In the genomic region with DNA sequence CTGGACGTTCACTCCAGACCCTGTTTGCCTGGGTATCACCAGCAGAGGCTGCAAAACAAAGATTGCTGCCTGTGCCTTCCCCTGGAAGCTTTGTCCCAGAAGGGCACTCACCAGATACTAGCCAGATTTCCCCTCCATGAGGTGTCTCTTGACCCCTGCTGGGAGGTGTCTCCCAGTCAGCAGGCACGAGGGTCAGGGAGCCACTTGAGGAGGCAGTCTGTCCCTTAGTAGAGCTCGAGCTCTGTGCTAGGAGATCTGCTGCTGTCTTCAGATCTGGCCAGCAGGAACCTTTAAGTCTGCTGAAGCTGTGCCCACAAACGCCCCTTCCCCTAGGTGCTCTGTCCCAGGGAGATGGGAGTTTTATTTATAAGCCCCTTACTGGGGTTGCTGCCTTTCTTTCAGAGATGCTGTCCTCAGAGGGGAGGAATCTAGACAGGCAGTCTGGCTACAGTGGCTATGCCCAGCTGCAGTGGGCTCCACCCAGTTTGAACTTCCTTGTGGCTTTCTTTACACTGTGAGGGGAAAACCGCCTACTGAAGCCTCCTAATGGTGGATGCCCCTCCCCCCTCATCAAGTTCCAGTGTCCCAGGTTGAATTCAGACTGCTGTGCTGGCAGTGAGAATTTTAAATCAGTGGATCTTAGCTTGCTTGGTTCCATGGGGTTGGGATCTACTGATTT, we compare ENCODE assay signal across 24 cellular contexts.
A peak's percentile ranks its signal among the peaks of the same experiment; 100 is the strongest.
DNase-seq lines count a peak whose midpoint lies in the region; ATAC-seq, FAIRE-seq and TF ChIP-seq lines count a peak whose summit lies in the region.
"Had no signal": no experiment of that assay in that cellular context is flagged by ENCODE, and none has a peak within 500 bp of the region (broad histone marks: within the 10 kb centered on the region; RNA-seq: fewer than 3 reads in every experiment).

No MANE protein-coding gene starts in this region.

- H2BK15ac ChIP-seq in H1 (ENCODE audit: low read length): no peak overlapping the region

- H2BK12ac ChIP-seq in H1 (ENCODE audit: low read depth, low read length): no peak overlapping the region

- TF ChIP-seq CTCF in KMS-11 (conservative IDR thresholded peaks at IDR 0.05; ENCODE audit: low read depth, low read length): no peak
- no peak for TF ChIP-seq CTCF in OCI-LY7 (conservative IDR thresholded peaks at IDR 0.05; ENCODE audit: low read length)
- TF ChIP-seq CTCF in H1 (IDR thresholded peaks at IDR 0.05; ENCODE audit: control extremely low read depth in 1 of 3, insufficient read depth in 1 of 3, low read depth in 1 of 3, low read length in 3 of 3): no peak
- TF ChIP-seq CTCF in spleen (IDR thresholded peaks at IDR 0.05 in 8 of 11, conservative IDR thresholded peaks at IDR 0.05 in 3 of 11): no peak

- no peaks in the 10 kb centered on the region for H3K79me1 ChIP-seq in H1 (ENCODE audit: low read depth, low read length)

- no peak overlapping the region for H3K18ac ChIP-seq in H1 (ENCODE audit: extremely low read depth, low read length)

- TF ChIP-seq RAD21 in H1 (IDR thresholded peaks at IDR 0.05 in 1 of 2, conservative IDR thresholded peaks at IDR 0.05 in 1 of 2; ENCODE audit: low read depth in 2 of 2, low read length in 2 of 2): no peak

- H4K8ac ChIP-seq in H1 (ENCODE audit: extremely low read depth, insufficient read depth, low read length): no peak overlapping the region; the same call in 1 of the 2 replicates

- H3K4me3 ChIP-seq in KMS-11 (IDR thresholded peaks at IDR 0.05; ENCODE audit: insufficient read depth, low read depth, low read length) (no peak overlapping the region), OCI-LY7 (ENCODE audit: low read depth, low read length, poor library complexity, severe bottlenecking) (no peak overlapping the region), H1 (ENCODE audit: extremely low read depth in 1 of 4, insufficient read depth in 2 of 4, low read depth in 3 of 4, low read length in 4 of 4) (no peak overlapping the region), spleen (no peak overlapping the region)
- H3K4me3 ChIP-seq: GM23248, HAP-1, PC-9 had no signal

- H3K9me3 ChIP-seq in OCI-LY7 (ENCODE audit: low read length): peaks cover 20% of the 10 kb centered on the region
- H3K9me3 ChIP-seq in H1 (ENCODE audit: insufficient read depth in 2 of 2, low read depth in 1 of 2, low read length in 1 of 2): 0 out of 4 replicates have a peak, but pooled peaks cover 0 to 3% of the 10 kb centered on the region in 2 experiments
- peaks cover 0 to 67% (median 46%) of the 10 kb centered on the region in 8 donors for H3K9me3 ChIP-seq in spleen
- H3K9me3 ChIP-seq: BE2C, HAP-1 had no signal

- H2AK5ac ChIP-seq in H1 (ENCODE audit: low read depth, low read length): no peak overlapping the region

- no peak overlapping the region for H3K14ac ChIP-seq in H1 (ENCODE audit: insufficient read length)

- H4K20me1 ChIP-seq in KMS-11 (ENCODE audit: insufficient read depth) (no peaks in the 10 kb centered on the region), OCI-LY7 (ENCODE audit: insufficient read depth, low read length) (no peaks in the 10 kb centered on the region), H1 (replicated peaks in 1 of 2; ENCODE audit: control insufficient read depth in 1 of 2, insufficient read depth in 2 of 2, low read length in 2 of 2) (no peaks in the 10 kb centered on the region)

- TF ChIP-seq EP300 in H1 (IDR thresholded peaks at IDR 0.05; ENCODE audit: borderline replicate concordance in 1 of 2, low read depth in 2 of 2, low read length in 2 of 2): no peak

- BruUV-seq in OCI-LY7 (replicated peaks; lab: Mats Ljungman, UMichigan): no TSS peak

- H3K9ac ChIP-seq in KMS-11: peak overlapping the region; percentile 35; the same call in 1 of the 2 replicates
- no peak overlapping the region for H3K9ac ChIP-seq in H1 (replicated peaks in 1 of 4; ENCODE audit: extremely low read depth in 1 of 4, low read depth in 3 of 4, low read length in 3 of 4)
- H3K9ac ChIP-seq: GM23248 had no signal

- CTCF ChIA-PET in OCI-LY7 (lab: Charles Lee; ENCODE audit: unreplicated experiment) (no interaction called here), H1 (lab: Charles Lee; ENCODE audit: partially characterized antibody) (interaction anchor here (0.6 to 0.9 kb wide), 2 partner anchors 8 to 9 kb away, joined by 3 read pairs; no protein-coding TSS in a partner anchor)

- peak overlapping the region; percentile 63 for H3K27ac ChIP-seq in KMS-11
- H3K27ac ChIP-seq in OCI-LY7 (ENCODE audit: low read depth, low read length, poor library complexity, severe bottlenecking): no peak overlapping the region
- no peak overlapping the region for H3K27ac ChIP-seq in H1 (ENCODE audit: low read depth, low read length)
- H3K27ac ChIP-seq in spleen: no peak overlapping the region
- H3K27ac ChIP-seq: GM23248, PC-9 had no signal

- H2BK20ac ChIP-seq in H1 (ENCODE audit: low read length): no peak overlapping the region

- no peak for FAIRE-seq in H1 (lab: Jason Lieb, UNC)
- FAIRE-seq: GM19239 had no signal

- peak overlapping the region; percentile 81 for H3K4me2 ChIP-seq in KMS-11
- no peak overlapping the region for H3K4me2 ChIP-seq in OCI-LY7 (ENCODE audit: low read length)
- H3K4me2 ChIP-seq in H1 (ENCODE audit: insufficient read depth in 1 of 2, low read depth in 2 of 2, low read length in 2 of 2): no peak overlapping the region
- H3K4me2 ChIP-seq: PC-9 had no signal

- H3K23ac ChIP-seq in H1 (ENCODE audit: insufficient read length): no peak overlapping the region

- H3K27me3 ChIP-seq in KMS-11 (ENCODE audit: insufficient read depth, low read depth) (no peaks in the 10 kb centered on the region), H1 (replicated peaks in 1 of 4; ENCODE audit: control insufficient read depth in 3 of 4, extremely low read depth in 1 of 4, insufficient read depth in 3 of 4, low read length in 3 of 4) (no peaks in the 10 kb centered on the region), spleen (replicated peaks in 1 of 7) (no peaks in the 10 kb centered on the region)
- H3K27me3 ChIP-seq: BE2C had no signal

- H4K91ac ChIP-seq in H1 (replicated peaks; ENCODE audit: insufficient read length, low read length): no peak overlapping the region

- no peak overlapping the region for H4K5ac ChIP-seq in H1 (ENCODE audit: insufficient read length, low read depth, low read length)

- intact Hi-C loops in OCI-LY7 (cut with micrococcal nuclease; ENCODE audit: unreplicated experiment) (no loop called here), spleen (cut with DNase I; ENCODE audit: low total_unique reads) (no loop called here)

- H3K4me1 ChIP-seq in KMS-11 (ENCODE audit: low read depth, poor library complexity, severe bottlenecking) (peaks cover 49% of the 10 kb centered on the region), OCI-LY7 (ENCODE audit: insufficient read depth, low read length, poor library complexity, severe bottlenecking) (peaks cover 3% of the 10 kb centered on the region), H1 (replicated peaks in 1 of 4; ENCODE audit: control insufficient read depth in 3 of 4, insufficient read depth in 4 of 4, low read length in 3 of 4) (no peaks in the 10 kb centered on the region), spleen (peaks cover 0 to 5% (median 0%) of the 10 kb centered on the region in 6 donors)
- H3K4me1 ChIP-seq: BE2C, HAP-1 had no signal

- no peak overlapping the region for H2BK5ac ChIP-seq in H1 (ENCODE audit: low read depth, low read length)

- TF ChIP-seq POLR2A in H1 (IDR thresholded peaks at IDR 0.05; ENCODE audit: control extremely low read depth in 1 of 2, low read depth in 2 of 2, low read length in 2 of 2) (no peak), spleen (IDR thresholded peaks at IDR 0.05) (no peak)

- no peaks in the 10 kb centered on the region for H3K23me2 ChIP-seq in H1 (ENCODE audit: low read depth, low read length)

- H3K79me2 ChIP-seq in KMS-11 (ENCODE audit: insufficient read depth, low read depth) (peaks cover 22% of the 10 kb centered on the region; the same call in 1 of the 2 replicates), OCI-LY7 (ENCODE audit: insufficient read depth, low read depth, low read length) (no peaks in the 10 kb centered on the region), H1 (ENCODE audit: control insufficient read depth in 1 of 2, insufficient read depth in 2 of 2, low read length in 2 of 2) (no peaks in the 10 kb centered on the region)

- WGBS in H1 (ENCODE audit: extremely low coverage in 1 of 2, insufficient coverage in 1 of 2, insufficient read length in 1 of 2, insufficient replicate concordance in 2 of 2, low coverage in 1 of 2, low lambda C conversion rate in 2 of 2, missing lambda C conversion rate in 1 of 2), 2 experiments: 79% methylated on average over 5 of the region's 5 CpGs; no CpG with 5 or more reads in 1 of the 2 experiments
- WGBS in spleen, 5 donors: 61 to 75% (median 70%) methylated on average over 4 to 5 of the region's 5 CpGs

- no peaks in the 10 kb centered on the region for H3K9me2 ChIP-seq in OCI-LY7 (ENCODE audit: insufficient read depth, low read length)

- H2AFZ ChIP-seq in KMS-11 (ENCODE audit: low read depth) (0 out of 2 replicates have a peak overlapping the region, but pooled peaks have one; percentile 27), OCI-LY7 (ENCODE audit: low read length) (peak overlapping the region; percentile 24; the same call in 1 of the 2 replicates), H1 (ENCODE audit: low read length) (0 out of 2 replicates have a peak overlapping the region, but pooled peaks have one; percentile 29)
- H2AFZ ChIP-seq: GM23248, PC-9 had no signal

- no peak overlapping the region for H3K4ac ChIP-seq in H1 (replicated peaks; ENCODE audit: insufficient read length, low read depth, low read length)

- DNase-seq in OCI-LY7 (ENCODE audit: low spot score) (peak; percentile 18), H1 (ENCODE audit: low read depth in 1 of 2, low spot score in 2 of 2) (no peak), spleen (peak; percentile 57), cerebellum (ENCODE audit: low spot score) (no peak), AG08396 (ENCODE audit: low spot score) (no peak), NCI-H1436 treated with DMSO at 0.1 percent for 48 hours (lab: John Stamatoyannopoulos, UW) (no peak)
- DNase-seq: BE2C, Calu3, GM23248, HFFc6, IMR-90, KG1, NCI-H1092 treated with DMSO at 0.1 percent for 48 hours, NCI-H1436, NCI-H187 treated with DMSO at 0.1 percent for 48 hours, NCI-H2107, NCI-H524, NCI-H748 treated with DMSO at 0.1 percent for 48 hours, SHP77 had no signal

- POLR2A ChIA-PET in OCI-LY7 (lab: Charles Lee) (no interaction called here), H1 (lab: Charles Lee; ENCODE audit: partially characterized antibody) (no interaction called here)

- H3K56ac ChIP-seq in H1 (replicated peaks; ENCODE audit: insufficient read length, low read depth, low read length): no peak overlapping the region

- no peaks in the 10 kb centered on the region for H3K36me3 ChIP-seq in KMS-11 (ENCODE audit: insufficient read depth)
- no peaks in the 10 kb centered on the region for H3K36me3 ChIP-seq in OCI-LY7 (ENCODE audit: insufficient read depth, low read length)
- H3K36me3 ChIP-seq in H1 (ENCODE audit: control insufficient read depth in 2 of 4, insufficient read depth in 4 of 4, low read length in 3 of 4): no peaks in the 10 kb centered on the region
- no peaks in the 10 kb centered on the region for H3K36me3 ChIP-seq in spleen
- H3K36me3 ChIP-seq: BE2C, HAP-1 had no signal

- H2BK120ac ChIP-seq in H1 (replicated peaks; ENCODE audit: low read depth, low read length): no peak overlapping the region

- no peak for ATAC-seq in GM21528 (IDR thresholded peaks at IDR 0.05; ENCODE audit: low FRiP score, unreplicated experiment)

TF ChIP-seq in H1, 55 proteins besides CTCF, POLR2A, EP300 and RAD21 (continues in another document):
- TF ChIP-seq ZNF274 (IDR thresholded peaks at IDR 0.05; ENCODE audit: borderline replicate concordance, extremely low read depth, low read length): no peak

Comparison
In these comparisons a context has a peak if more than half of its experiments do, and no peak if none do; other contexts are left out.
1. DNase-seq: peak in OCI-LY7 (single experiment) and spleen (single experiment); none in H1 (0 of 2), cerebellum (single experiment), AG08396 (single experiment) and NCI-H1436 treated with DMSO at 0.1 percent for 48 hours (single experiment).
2. Peak in every context shown above with its lines, with median percentiles within 50 percentile points of each other: H2AFZ ChIP-seq.